In genomic region chr13:78589206-78589605, GRCh38 we compare ENCODE assay signal across 11 cellular contexts. TPM values are rescaled to one million over a fixed set of nuclear protein-coding genes. Genes with fewer than 3 reads are reported as not detected.
DNase-seq lines count a peak whose midpoint lies in the region; ATAC-seq, FAIRE-seq and TF ChIP-seq lines count a peak whose summit lies in the region.
"Had no signal": no experiment of that assay in that cellular context is flagged by ENCODE, and none has a peak within 500 bp of the region (broad histone marks: within the 10 kb centered on the region; RNA-seq: fewer than 3 reads in every experiment).

No MANE protein-coding gene starts in this region.

- no peaks in the 10 kb centered on the region for H3K36me3 ChIP-seq in H7 (replicated peaks; ENCODE audit: control insufficient read depth, insufficient read depth, low read length)
- H3K36me3 ChIP-seq in vagina, result no peaks in the 10 kb centered on the region
- H3K36me3 ChIP-seq: tibial nerve had no signal

- no peak for FAIRE-seq in RCC 7860 (lab: Jason Lieb, UNC)

- TF ChIP-seq CTCF in RWPE1 (conservative IDR thresholded peaks at IDR 0.05; ENCODE audit: low read depth), result no peak
- TF ChIP-seq CTCF in vagina (IDR thresholded peaks at IDR 0.05), result no peak

- H3K4me3 ChIP-seq in H7 (ENCODE audit: insufficient read depth, low read depth, low read length), result no peak overlapping the region
- H3K4me3 ChIP-seq in vagina, result no peak overlapping the region
- H3K4me3 ChIP-seq: tibial nerve had no signal

- intact Hi-C loops in vagina (cut with DNase I), result no loop called here

- no peaks in the 10 kb centered on the region for H3K9me3 ChIP-seq in vagina
- H3K9me3 ChIP-seq: tibial nerve had no signal

- ATAC-seq in GM18498 (IDR thresholded peaks at IDR 0.05; ENCODE audit: unreplicated experiment), result no peak

- CTCF ChIA-PET in RWPE1 (lab: Yijun Ruan, JAX), result no interaction called here

- H3K27me3 ChIP-seq in H7 (ENCODE audit: control insufficient read depth, insufficient read depth, low read length) (peaks cover 81% of the 10 kb centered on the region), vagina (peaks cover 9% of the 10 kb centered on the region)

- no peak for TF ChIP-seq POLR2A in vagina (IDR thresholded peaks at IDR 0.05)

- POLR2A ChIA-PET in RWPE1 (lab: Yijun Ruan, JAX; ENCODE audit: low non-redundant PET), result no interaction called here

- no peaks in the 10 kb centered on the region for H3K4me1 ChIP-seq in vagina

- DNase-seq in AML-193 (lab: John Stamatoyannopoulos, UW) (peak; percentile 40 to 41), H7 (peak; percentile 77), RWPE1 (ENCODE audit: low spot score) (peak; percentile 34), iPS-NIHi11 (ENCODE audit: low spot score) (peak; percentile 71), RCC 7860 (ENCODE audit: low spot score) (no peak), vagina (ENCODE audit: extremely low spot score in 2 of 2) (no peak)
- no peak for DNase-seq in activated CD4-positive, CD25-positive, alpha-beta regulatory T cell treated with anti-CD3 and anti-CD28 coated beads, Interleukin-2, amount 50 U/mL, for 72 hours
- DNase-seq: occipital lobe, T1000 had no signal

- H3K27ac ChIP-seq in RWPE1 (no peak overlapping the region), vagina (no peak overlapping the region)
- H3K27ac ChIP-seq: tibial nerve had no signal

RNA-seq across cellular contexts. Expression of gene POU4F1, which starts 14.1 kb away (rescaled TPM):
- 0.03 TPM in 1 of 2 replicates, not detected in the other for total RNA-seq in H7 (2014; rRNA removed; shearing (Covaris generic))
- total RNA-seq in vagina, result not detected
- total RNA-seq: tibial nerve had no signal

Comparison
In these comparisons a context has a peak if more than half of its experiments do, and no peak if none do; other contexts are left out.
1. DNase-seq: peak in AML-193 (2 of 2), H7 (single experiment), RWPE1 (single experiment) and iPS-NIHi11 (single experiment); none in activated CD4-positive, CD25-positive, alpha-beta regulatory T cell treated with anti-CD3 and anti-CD28 coated beads, Interleukin-2, amount 50 U/mL, for 72 hours (single experiment), RCC 7860 (single experiment) and vagina (0 of 2).